40 cellular contexts compared by ENCODE assay signal in genomic region chr20:21344961-21345360, GRCh38. TPM values are rescaled to one million over a fixed set of nuclear protein-coding genes. Genes with fewer than 3 reads are reported as not detected.
"Had no signal": no experiment of that assay in that cellular context is flagged by ENCODE, and none has a peak within 500 bp of the region (broad histone marks: within the 10 kb centered on the region; RNA-seq: fewer than 3 reads in every experiment).

No MANE protein-coding gene starts in this region.

- H3K4me1 Mint-ChIP-seq: activated B cell treated with CpG ODN at 0.5 μM for 24 hours; central memory CD8-positive, alpha-beta T cell; T-helper 17 cell had no signal

- H3K4me3 ChIP-seq: coronary artery, dorsolateral prefrontal cortex, esophagus squamous epithelium, gastroesophageal sphincter had no signal

- H3K27ac ChIP-seq: brain microvascular endothelial cell, coronary artery, dorsolateral prefrontal cortex, epithelial cell of prostate, esophagus squamous epithelium, gastroesophageal sphincter, WERI-Rb-1 had no signal

- H3K9me3 Mint-ChIP-seq: activated B cell treated with CpG ODN at 0.5 μM for 24 hours; activated CD8-positive, alpha-beta T cell treated with anti-CD3 and anti-CD28 coated beads for 36 hours; central memory CD8-positive, alpha-beta T cell; dendritic cell treated with granulocyte-macrophage colony-stimulating factor and Interleukin-4, amounts not matched to agents 40 ng/mL and 50 ng/mL, for 4 days; T-helper 2 cell treated with Interferon-gamma antibody and Interleukin-4, amounts not matched to agents 5 μg/mL and 100 μg/mL, for 36 hours had no signal

- H3K9me3 ChIP-seq: esophagus squamous epithelium, gastroesophageal sphincter had no signal

- H3K27ac Mint-ChIP-seq: activated B cell treated with CpG ODN at 0.5 μM for 24 hours; activated CD8-positive, alpha-beta T cell treated with anti-CD3 and anti-CD28 coated beads for 36 hours; activated naive CD8-positive, alpha-beta T cell; dendritic cell treated with granulocyte-macrophage colony-stimulating factor and Interleukin-4, amounts not matched to agents 40 ng/mL and 50 ng/mL, for 4 days; T-helper 17 cell; T-helper 2 cell treated with Interferon-gamma antibody and Interleukin-4, amounts not matched to agents 5 μg/mL and 100 μg/mL, for 36 hours had no signal

- H3K27me3 Mint-ChIP-seq: activated B cell treated with CpG ODN at 0.5 μM for 24 hours; activated CD8-positive, alpha-beta T cell treated with anti-CD3 and anti-CD28 coated beads for 36 hours; activated naive CD8-positive, alpha-beta T cell; central memory CD8-positive, alpha-beta T cell; dendritic cell treated with granulocyte-macrophage colony-stimulating factor and Interleukin-4, amounts not matched to agents 40 ng/mL and 50 ng/mL, for 4 days; T-helper 17 cell had no signal

- FAIRE-seq: astrocyte, bronchial epithelial cell, endothelial cell of umbilical vein had no signal

- DNase-seq: activated B cell treated with CpG ODN at 0.5 μM for 24 hours; activated CD4-positive, alpha-beta T cell treated with anti-CD3 and anti-CD28 coated beads for 48 hours; activated CD4-positive, alpha-beta T cell treated with anti-CD3 and anti-CD28 coated beads, Interleukin-2, amount 50 U/mL, for 1 hour; activated CD4-positive, alpha-beta T cell treated with anti-CD3 and anti-CD28 coated beads, Interleukin-2, amount 50 U/mL, for 48 hours; activated CD8-positive, alpha-beta memory T cell treated with anti-CD3 and anti-CD28 coated beads for 24 hours; activated CD8-positive, alpha-beta T cell treated with anti-CD3 and anti-CD28 coated beads for 36 hours; activated effector memory CD4-positive, alpha-beta T cell treated with Interleukin-2 at 50 U/mL for 16 hours; activated gamma-delta T cell treated with Interleukin-2 at 50 U/mL for 16 hours; activated naive CD4-positive, alpha-beta T cell treated with anti-CD3 and anti-CD28 coated beads, Interleukin-2, amount 50 U/mL, for 16 hours; activated naive CD4-positive, alpha-beta T cell treated with Interleukin-2 at 50 U/mL for 16 hours; activated T-cell treated with anti-CD3 and anti-CD28 coated beads, Interleukin-2, amount 50 U/mL, for 48 hours; amniotic stem cell; anterior cingulate cortex; brain microvascular endothelial cell; dorsolateral prefrontal cortex; effector memory CD4-positive, alpha-beta T cell; esophagus squamous epithelium; foreskin melanocyte; T-helper 1 cell; T-helper 17 cell; T1000 had no signal

- H3K4me1 ChIP-seq: esophagus squamous epithelium, gastroesophageal sphincter had no signal

- H3K27me3 ChIP-seq: brain microvascular endothelial cell, dorsolateral prefrontal cortex, esophagus squamous epithelium, gastroesophageal sphincter had no signal

- ATAC-seq: activated CD4-positive, CD25-positive, alpha-beta regulatory T cell treated with anti-CD3 and anti-CD28 coated beads, Interleukin-2, amount 50 U/mL, for 24 hours; activated CD8-positive, alpha-beta T cell treated with anti-CD3 and anti-CD28 coated beads for 36 hours; gastroesophageal sphincter; T-helper 17 cell had no signal

- H3K4me3 Mint-ChIP-seq: activated B cell treated with CpG ODN at 0.5 μM for 24 hours; activated CD8-positive, alpha-beta T cell treated with anti-CD3 and anti-CD28 coated beads for 36 hours; activated naive CD8-positive, alpha-beta T cell; central memory CD8-positive, alpha-beta T cell; dendritic cell treated with granulocyte-macrophage colony-stimulating factor and Interleukin-4, amounts not matched to agents 40 ng/mL and 50 ng/mL, for 4 days; T-helper 17 cell; T-helper 2 cell treated with Interferon-gamma antibody and Interleukin-4, amounts not matched to agents 5 μg/mL and 100 μg/mL, for 36 hours had no signal

RNA-seq across cellular contexts. Expression of gene NKX2-4, which starts 52.4 kb away (rescaled TPM):
- total RNA-seq: activated B cell treated with CpG ODN at 0.5 μM for 24 hours; activated CD8-positive, alpha-beta T cell treated with anti-CD3 and anti-CD28 coated beads for 36 hours; astrocyte; bronchial epithelial cell; cardiac septum; cerebellum; endothelial cell of umbilical vein; esophagus squamous epithelium; fibroblast of lung; fibroblast of villous mesenchyme; gastroesophageal sphincter; glomerular endothelial cell; T-helper 17 cell had no signal
- polyA plus RNA-seq: adipose tissue, endothelial cell of umbilical vein, esophagus, fibroblast of lung had no signal
